Comparison of ENCODE assay signal across 1 cellular context in the genomic region with DNA sequence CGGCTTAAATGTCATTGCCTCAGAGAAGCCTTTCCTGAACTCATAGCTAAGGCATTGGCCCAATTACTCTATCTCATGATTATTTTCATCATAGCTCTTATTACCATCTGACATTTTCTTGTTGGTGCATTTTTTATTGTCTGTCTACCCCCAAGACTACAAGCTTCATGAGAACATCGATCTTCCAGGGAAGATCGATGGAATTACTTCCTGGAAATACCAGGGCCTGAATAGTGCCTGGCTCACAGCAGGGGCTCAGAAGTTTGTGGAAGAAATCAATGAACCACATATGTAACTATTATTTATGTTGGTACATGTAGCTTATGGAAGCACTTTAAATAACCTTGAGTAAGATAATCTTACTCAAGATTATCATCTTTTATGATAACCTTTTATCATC.
TF ChIP-seq lines count a peak whose summit lies in the region.

No MANE protein-coding gene starts in this region.

TF ChIP-seq in HepG2, 621 proteins besides CTCF, POLR2A, EP300 and RAD21 (continued from another document):
- peak; percentile 98 for TF ChIP-seq BCL6 (CRISPR knock-in tag; IDR thresholded peaks at IDR 0.05)
- TF ChIP-seq E2F5 (CRISPR knock-in tag; conservative IDR thresholded peaks at IDR 0.05): no peak
- no peak for TF ChIP-seq POGZ (CRISPR knock-in tag; IDR thresholded peaks at IDR 0.05)
- TF ChIP-seq DNMT1 (CRISPR knock-in tag; IDR thresholded peaks at IDR 0.05): no peak
- TF ChIP-seq MXI1 (IDR thresholded peaks at IDR 0.05; ENCODE audit: borderline replicate concordance, low read depth, low read length): no peak
- TF ChIP-seq ZFP1 (CRISPR knock-in tag; IDR thresholded peaks at IDR 0.05): no peak
- TF ChIP-seq HCFC1 (IDR thresholded peaks at IDR 0.05; ENCODE audit: low read depth, low read length): no peak
- TF ChIP-seq, protein P1, sequence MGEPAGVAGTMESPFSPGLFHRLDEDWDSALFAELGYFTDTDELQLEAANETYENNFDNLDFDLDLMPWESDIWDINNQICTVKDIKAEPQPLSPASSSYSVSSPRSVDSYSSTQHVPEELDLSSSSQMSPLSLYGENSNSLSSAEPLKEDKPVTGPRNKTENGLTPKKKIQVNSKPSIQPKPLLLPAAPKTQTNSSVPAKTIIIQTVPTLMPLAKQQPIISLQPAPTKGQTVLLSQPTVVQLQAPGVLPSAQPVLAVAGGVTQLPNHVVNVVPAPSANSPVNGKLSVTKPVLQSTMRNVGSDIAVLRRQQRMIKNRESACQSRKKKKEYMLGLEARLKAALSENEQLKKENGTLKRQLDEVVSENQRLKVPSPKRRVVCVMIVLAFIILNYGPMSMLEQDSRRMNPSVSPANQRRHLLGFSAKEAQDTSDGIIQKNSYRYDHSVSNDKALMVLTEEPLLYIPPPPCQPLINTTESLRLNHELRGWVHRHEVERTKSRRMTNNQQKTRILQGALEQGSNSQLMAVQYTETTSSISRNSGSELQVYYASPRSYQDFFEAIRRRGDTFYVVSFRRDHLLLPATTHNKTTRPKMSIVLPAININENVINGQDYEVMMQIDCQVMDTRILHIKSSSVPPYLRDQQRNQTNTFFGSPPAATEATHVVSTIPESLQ (CRISPR knock-in tag; conservative IDR thresholded peaks at IDR 0.05): no peak
- TF ChIP-seq GATAD1 (CRISPR knock-in tag; IDR thresholded peaks at IDR 0.05): no peak
- TF ChIP-seq ZNF101 (CRISPR knock-in tag; IDR thresholded peaks at IDR 0.05; ENCODE audit: borderline replicate concordance, low read depth): no peak
- TF ChIP-seq ARHGAP35 (CRISPR knock-in tag; IDR thresholded peaks at IDR 0.05; ENCODE audit: borderline replicate concordance): no peak
- no peak for TF ChIP-seq ZNF556 (CRISPR knock-in tag; IDR thresholded peaks at IDR 0.05; ENCODE audit: borderline replicate concordance)
- no peak for TF ChIP-seq GFI1 (CRISPR knock-in tag; IDR thresholded peaks at IDR 0.05; ENCODE audit: borderline replicate concordance)
- TF ChIP-seq CENPX (CRISPR knock-in tag; IDR thresholded peaks at IDR 0.05): no peak
- TF ChIP-seq KAT2B (IDR thresholded peaks at IDR 0.05; ENCODE audit: borderline replicate concordance, low read depth, low read length): peak; percentile 91
